In genomic region chr3:193826126-193826795, GRCh38 we compare ENCODE assay signal across 10 cellular contexts.
DNase-seq lines count a peak whose midpoint lies in the region; ATAC-seq, FAIRE-seq and TF ChIP-seq lines count a peak whose summit lies in the region.
"Had no signal": no experiment of that assay in that cellular context is flagged by ENCODE, and none has a peak within 500 bp of the region (broad histone marks: within the 10 kb centered on the region; RNA-seq: fewer than 3 reads in every experiment).

No MANE protein-coding gene starts in this region.

- no peaks in the 10 kb centered on the region for H3K36me3 ChIP-seq in astrocyte (ENCODE audit: insufficient read depth, low read length)
- H3K36me3 ChIP-seq: uterus had no signal

- H3K27ac Mint-ChIP-seq in activated CD4-positive, alpha-beta T cell treated with anti-CD3 and anti-CD28 coated beads, Interleukin-2, amount 10 ng/mL, durations not matched to agents 24 days and 14 days = no peak overlapping the region
- H3K27ac Mint-ChIP-seq in astrocyte (ENCODE audit: unreplicated experiment) = peak overlapping the region; percentile 67
- H3K27ac Mint-ChIP-seq: CD4-positive, CD25-positive, alpha-beta regulatory T cell had no signal

- peak overlapping the region; percentile 55 for H3K4me2 ChIP-seq in astrocyte (ENCODE audit: low read length)

- H3K4me1 ChIP-seq in astrocyte (ENCODE audit: insufficient read depth, low read length) = peaks cover 26% of the 10 kb centered on the region
- H3K4me1 ChIP-seq: uterus had no signal

- FAIRE-seq in astrocyte (lab: Jason Lieb, UNC) (no peak), urothelium cell line (lab: Jason Lieb, UNC) (no peak)

- peak; percentile 9 for DNase-seq in activated CD4-positive, alpha-beta T cell treated with anti-CD3 and anti-CD28 coated beads for 48 hours
- DNase-seq in activated CD4-positive, alpha-beta T cell treated with anti-CD3 and anti-CD28 coated beads, Interleukin-2, amount 10 ng/mL, durations not matched to agents 24 days and 14 days = no peak
- peak; percentile 91 for DNase-seq in astrocyte (ENCODE audit: low read depth)
- peak; percentile 57 for DNase-seq in kidney glomerular epithelial cell (lab: John Stamatoyannopoulos, UW)
- peak; percentile 40 for DNase-seq in urothelium cell line (ENCODE audit: low spot score)
- no peak for DNase-seq in stimulated activated CD4-positive, alpha-beta T cell treated with anti-CD3 and anti-CD28 coated beads, Interleukin-15, amount 100 ng/mL, for 24 hours
- DNase-seq: CD4-positive, CD25-positive, alpha-beta regulatory T cell; uterus had no signal

- H3K9me3 Mint-ChIP-seq in activated CD4-positive, alpha-beta T cell treated with anti-CD3 and anti-CD28 coated beads, Interleukin-2, amount 10 ng/mL, durations not matched to agents 24 days and 14 days = no peaks in the 10 kb centered on the region
- peaks cover 3% of the 10 kb centered on the region for H3K9me3 Mint-ChIP-seq in astrocyte (ENCODE audit: unreplicated experiment)

- ATAC-seq in HG02763 (IDR thresholded peaks at IDR 0.05; ENCODE audit: unreplicated experiment) = no peak
- no peak for ATAC-seq in GM19035 (IDR thresholded peaks at IDR 0.05; ENCODE audit: unreplicated experiment)

- no peak overlapping the region for H3K4me3 ChIP-seq in astrocyte (ENCODE audit: insufficient read depth, low read depth, low read length)
- H3K4me3 ChIP-seq: uterus had no signal

- intact Hi-C loops in activated CD4-positive, alpha-beta T cell treated with anti-CD3 and anti-CD28 coated beads, Interleukin-2, amount 10 ng/mL, durations not matched to agents 24 days and 14 days (cut with micrococcal nuclease) = no loop called here

- no peaks in the 10 kb centered on the region for H3K36me3 Mint-ChIP-seq in activated CD4-positive, alpha-beta T cell treated with anti-CD3 and anti-CD28 coated beads, Interleukin-2, amount 10 ng/mL, durations not matched to agents 24 days and 14 days (ENCODE audit: low read depth)
- no peaks in the 10 kb centered on the region for H3K36me3 Mint-ChIP-seq in astrocyte (ENCODE audit: low read depth, unreplicated experiment)
- H3K36me3 Mint-ChIP-seq: CD4-positive, CD25-positive, alpha-beta regulatory T cell had no signal

- no peaks in the 10 kb centered on the region for H3K4me1 Mint-ChIP-seq in activated CD4-positive, alpha-beta T cell treated with anti-CD3 and anti-CD28 coated beads, Interleukin-2, amount 10 ng/mL, durations not matched to agents 24 days and 14 days
- peaks cover 33% of the 10 kb centered on the region for H3K4me1 Mint-ChIP-seq in astrocyte (ENCODE audit: low read depth, unreplicated experiment)
- H3K4me1 Mint-ChIP-seq: CD4-positive, CD25-positive, alpha-beta regulatory T cell had no signal

- H3K27me3 ChIP-seq in astrocyte (ENCODE audit: insufficient read depth, low read length) = peaks cover 30% of the 10 kb centered on the region
- H3K27me3 ChIP-seq: uterus had no signal

- peaks cover 33% of the 10 kb centered on the region for H3K27me3 Mint-ChIP-seq in activated CD4-positive, alpha-beta T cell treated with anti-CD3 and anti-CD28 coated beads, Interleukin-2, amount 10 ng/mL, durations not matched to agents 24 days and 14 days
- H3K27me3 Mint-ChIP-seq in astrocyte (ENCODE audit: low read depth, unreplicated experiment) = peaks cover 38% of the 10 kb centered on the region

- no peaks in the 10 kb centered on the region for H4K20me1 ChIP-seq in astrocyte (ENCODE audit: insufficient read depth, low read length)

- no peak overlapping the region for H3K27ac ChIP-seq in astrocyte (ENCODE audit: low read depth, low read length)
- H3K27ac ChIP-seq: uterus had no signal

- H3K4me3 Mint-ChIP-seq in activated CD4-positive, alpha-beta T cell treated with anti-CD3 and anti-CD28 coated beads, Interleukin-2, amount 10 ng/mL, durations not matched to agents 24 days and 14 days = no peak overlapping the region
- peak overlapping the region; percentile 50 for H3K4me3 Mint-ChIP-seq in astrocyte (ENCODE audit: unreplicated experiment)
- H3K4me3 Mint-ChIP-seq: CD4-positive, CD25-positive, alpha-beta regulatory T cell had no signal

- H3K79me2 ChIP-seq in astrocyte (ENCODE audit: insufficient read depth, low read length) = no peaks in the 10 kb centered on the region

- no peak overlapping the region for H2AFZ ChIP-seq in astrocyte (ENCODE audit: low read depth, low read length)

- no peaks in the 10 kb centered on the region for H3K9me3 ChIP-seq in astrocyte (ENCODE audit: insufficient read depth, low read depth, low read length)
- H3K9me3 ChIP-seq: uterus had no signal

- TF ChIP-seq CTCF in astrocyte (IDR thresholded peaks at IDR 0.05; ENCODE audit: insufficient read depth, low read depth, low read length) = no peak

- no peak overlapping the region for H3K9ac ChIP-seq in astrocyte (ENCODE audit: low read length)

Comparison
In these comparisons a context has a peak if more than half of its experiments do, and no peak if none do; other contexts are left out.
1. DNase-seq: peak in activated CD4-positive, alpha-beta T cell treated with anti-CD3 and anti-CD28 coated beads for 48 hours (single experiment), astrocyte (single experiment), kidney glomerular epithelial cell (single experiment) and urothelium cell line (single experiment); none in activated CD4-positive, alpha-beta T cell treated with anti-CD3 and anti-CD28 coated beads, Interleukin-2, amount 10 ng/mL, durations not matched to agents 24 days and 14 days (single experiment) and stimulated activated CD4-positive, alpha-beta T cell treated with anti-CD3 and anti-CD28 coated beads, Interleukin-15, amount 100 ng/mL, for 24 hours (single experiment).